In genomic region chr1:54417123-54417522, GRCh38 we compare ENCODE assay signal across 18 cellular contexts. TPM values are rescaled to one million over a fixed set of nuclear protein-coding genes. Genes with fewer than 3 reads are reported as not detected.
DNase-seq lines count a peak whose midpoint lies in the region; ATAC-seq, FAIRE-seq and TF ChIP-seq lines count a peak whose summit lies in the region.
"Had no signal": no experiment of that assay in that cellular context is flagged by ENCODE, and none has a peak within 500 bp of the region (broad histone marks: within the 10 kb centered on the region; RNA-seq: fewer than 3 reads in every experiment).

No MANE protein-coding gene starts in this region.

- no peak for TF ChIP-seq EP300 in GM12878 (IDR thresholded peaks at IDR 0.05; ENCODE audit: borderline replicate concordance in 1 of 2, control insufficient read depth in 1 of 2, low read depth in 2 of 2, low read length in 2 of 2)

- H3K79me2 ChIP-seq in GM12878 (ENCODE audit: control insufficient read depth, insufficient read depth, low read length) (no peaks in the 10 kb centered on the region), neural progenitor cell (ENCODE audit: low read depth) (no peaks in the 10 kb centered on the region)

- no TSS peak for BruUV-seq in GM12878 (replicated peaks; lab: Mats Ljungman, UMichigan)

- peaks cover 29% of the 10 kb centered on the region for H3K4me1 Mint-ChIP-seq in neural progenitor cell

- RAD21 ChIA-PET in GM12878 (lab: Charles Lee; ENCODE audit: unreplicated experiment), result no interaction called here

- in situ Hi-C loops in KBM-7 (cut with MboI; ENCODE audit: low pct_unique_long_range_greater_than_20kb, low sequenced_read_pairs), result no loop called here
- in situ Hi-C loops in GM12878 (cut with MboI), result no loop called here

- DNase-seq in SKM-1 treated with dmso at 0.1 percent for 144 hours (lab: John Stamatoyannopoulos, UW; ENCODE audit: unreplicated experiment), result peak; percentile 31
- DNase-seq in SKM-1 (lab: John Stamatoyannopoulos, UW; ENCODE audit: unreplicated experiment), result no peak
- peak; percentile 83 for DNase-seq in KBM-7
- no peak for DNase-seq in GM12878 (ENCODE audit: low read depth, low spot score)
- no peak for DNase-seq in neural progenitor cell (ENCODE audit: low spot score)
- no peak for DNase-seq in RKO (ENCODE audit: low spot score)
- DNase-seq in stimulated activated CD4-positive, alpha-beta T cell treated with anti-CD3 and anti-CD28 coated beads, Interleukin-12 subunit alpha, Interleukin-12 subunit beta, amount 100 ng/mL, for 4 hours, result no peak
- DNase-seq: activated CD4-positive, alpha-beta T cell treated with anti-CD3 and anti-CD28 coated beads, Interleukin-2, amount 50 U/mL, for 4 hours; heart left ventricle; NCI-H1694 treated with DMSO at 0.1 percent for 48 hours; SHP77 treated with DMSO at 0.1 percent for 48 hours; T-helper 9 cell; tibial artery had no signal

- H3K36me3 Mint-ChIP-seq in neural progenitor cell, result no peaks in the 10 kb centered on the region

- 0% methylated on average over 5 of the region's 5 CpGs for WGBS in GM12878 (ENCODE audit: insufficient coverage, insufficient replicate concordance, low lambda C conversion rate, missing lambda C conversion rate)

- no peaks in the 10 kb centered on the region for H4K20me1 ChIP-seq in GM12878 (ENCODE audit: control insufficient read depth, insufficient read depth)
- no peaks in the 10 kb centered on the region for H4K20me1 ChIP-seq in neural progenitor cell (ENCODE audit: low read depth)

- H3K36me3 ChIP-seq in GM12878 (ENCODE audit: control insufficient read depth in 2 of 2, insufficient read depth in 2 of 2, low read length in 1 of 2) (no peaks in the 10 kb centered on the region), neural progenitor cell (no peaks in the 10 kb centered on the region)
- H3K36me3 ChIP-seq: esophagus muscularis mucosa, heart left ventricle, tibial artery had no signal

- H3K27ac ChIP-seq in GM12878 (ENCODE audit: control insufficient read depth, insufficient read depth) (no peak overlapping the region), neural progenitor cell (no peak overlapping the region)
- H3K27ac ChIP-seq: 22Rv1, C4-2B, esophagus muscularis mucosa, tibial artery had no signal

- no peaks in the 10 kb centered on the region; a peak in 1 of 4 replicates for H3K27me3 ChIP-seq in GM12878 (replicated peaks in 1 of 2; ENCODE audit: control insufficient read depth in 2 of 2, insufficient read depth in 2 of 2, low read length in 1 of 2)
- no peaks in the 10 kb centered on the region for H3K27me3 ChIP-seq in neural progenitor cell
- H3K27me3 ChIP-seq: esophagus muscularis mucosa, heart left ventricle had no signal

- intact Hi-C loops in GM12878 (cut with micrococcal nuclease; ENCODE audit: unreplicated experiment), result no loop called here

- H3K4me3 ChIP-seq in GM12878, result no peak overlapping the region
- no peak overlapping the region for H3K4me3 ChIP-seq in neural progenitor cell
- H3K4me3 ChIP-seq: esophagus muscularis mucosa, heart left ventricle, tibial artery had no signal

- CTCF ChIA-PET in GM12878 (lab: Yijun Ruan, JAX), result no interaction called here

- H3K4me3 Mint-ChIP-seq in neural progenitor cell, result no peak overlapping the region

- peak overlapping the region; percentile 21 for H3K27ac Mint-ChIP-seq in neural progenitor cell

- POLR2A ChIA-PET in GM12878 (lab: Charles Lee), result no interaction called here

- SMC1A ChIA-PET in GM12878 (lab: Charles Lee; ENCODE audit: uncharacterized antibody, unreplicated experiment), result no interaction called here

- H3K4me1 ChIP-seq in GM12878 (ENCODE audit: control insufficient read depth, insufficient read depth, low read length) (no peaks in the 10 kb centered on the region), neural progenitor cell (peaks cover under 1% of the 10 kb centered on the region)

- H3K9ac ChIP-seq in GM12878 (ENCODE audit: control insufficient read depth, insufficient read depth, low read length), result no peak overlapping the region
- no peak overlapping the region for H3K9ac ChIP-seq in neural progenitor cell

- no peak for FAIRE-seq in GM12878 (lab: Jason Lieb, UNC)
- FAIRE-seq: bronchial epithelial cell had no signal

- no peak overlapping the region for H2AFZ ChIP-seq in GM12878 (ENCODE audit: control insufficient read depth, low read depth, low read length)
- H2AFZ ChIP-seq in neural progenitor cell (replicated peaks), result no peak overlapping the region

- peaks cover 8% of the 10 kb centered on the region for H3K27me3 Mint-ChIP-seq in neural progenitor cell (ENCODE audit: insufficient read depth, low read depth)

- no peak for TF ChIP-seq RAD21 in GM12878 (IDR thresholded peaks at IDR 0.05; ENCODE audit: insufficient read depth, low read depth, low read length)

- H3F3A ChIP-seq in neural progenitor cell (ENCODE audit: low read depth), result peaks cover 2% of the 10 kb centered on the region

- H3K4me2 ChIP-seq in GM12878 (ENCODE audit: control insufficient read depth, insufficient read depth), result no peak overlapping the region
- no peak overlapping the region for H3K4me2 ChIP-seq in neural progenitor cell

- H3K9me3 Mint-ChIP-seq in neural progenitor cell, result no peaks in the 10 kb centered on the region

- H3K9me3 ChIP-seq in GM12878 (replicated peaks; ENCODE audit: control insufficient read depth, insufficient read depth, low read length), result no peaks in the 10 kb centered on the region
- no peaks in the 10 kb centered on the region for H3K9me3 ChIP-seq in neural progenitor cell (ENCODE audit: low read depth)
- H3K9me3 ChIP-seq: esophagus muscularis mucosa, heart left ventricle, tibial artery had no signal

- ATAC-seq in GM12878 (no peak), HG02938 (IDR thresholded peaks at IDR 0.05; ENCODE audit: unreplicated experiment) (no peak)

- no peak for TF ChIP-seq POLR2A in GM12878 (IDR thresholded peaks at IDR 0.05; ENCODE audit: low read depth, low read length)

- TF ChIP-seq CTCF in GM12878 (IDR thresholded peaks at IDR 0.05 in 2 of 3, conservative IDR thresholded peaks at IDR 0.05 in 1 of 3; ENCODE audit: control insufficient read depth in 2 of 3, extremely low read depth in 1 of 3, insufficient read depth in 1 of 3, low read depth in 3 of 3, low read length in 3 of 3) (no peak), neural progenitor cell (IDR thresholded peaks at IDR 0.05) (no peak)

TF ChIP-seq in GM12878, 131 proteins besides CTCF, POLR2A, EP300 and RAD21:
- TF ChIP-seq SPI1 (IDR thresholded peaks at IDR 0.05; ENCODE audit: borderline replicate concordance, insufficient read depth, low read depth, low read length), result peak; percentile 15; the same call in 1 of the 2 replicates
- no peak for TF ChIP-seq YY1 (IDR thresholded peaks at IDR 0.05; ENCODE audit: low read depth, low read length)

RNA-seq across cellular contexts. Expression of gene SSBP3, which starts 10.9 kb away (rescaled TPM):
- total RNA-seq in GM12878 (2013; cell fraction: nucleolus; rRNA removed), result 27.4 and 27.5 TPM in 2 replicates
- total RNA-seq in GM12878 (2014; rRNA removed) (15.8 and 16.1 TPM in 2 replicates), GM12878 (2014; rRNA removed; fragmentation: Illumina TruSeq; extraction: Trizol) (16.7 and 21.5 TPM in 2 replicates), GM12878 (2021) (50.4 and 51.7 TPM in 2 replicates), neural progenitor cell (ENCODE audit: low replicate concordance) (53.0 and 86.1 TPM in 2 replicates)
- 10.0 TPM for polyA plus RNA-seq in GM12878 (2011; ENCODE audit: low read depth)
- polyA plus RNA-seq in GM12878 (2011; rRNA removed) (8.1 and 18.0 TPM in 2 replicates), GM12878 (2014; fragmentation: Illumina TruSeq; extraction: Trizol) (38.8 and 40.3 TPM in 2 replicates), GM12878 (2014; fragmentation: Nextera tagmentation; extraction: Ambion mirVana) (1 to 10 TPM; 4.1 to 7.9 TPM), GM12878 (2014; rRNA removed) (30.1 and 41.9 TPM in 2 replicates), GM12878 (2016; fragmentation: Nextera tagmentation; extraction: Ambion mirVana) (1 to 10 TPM; 6.4 to 6.6 TPM)
- 15.5 and 16.6 TPM in 2 replicates for polyA plus RNA-seq in GM12878 (2011; cell fraction: cytosol; rRNA removed)
- polyA plus RNA-seq in GM12878 (2011; cell fraction: nucleus; rRNA removed), result 31.4 and 44.2 TPM in 2 replicates
- polyA plus RNA-seq in GM12878 (2012), result 22.0 and 30.8 TPM in 2 replicates
- polyA minus RNA-seq in GM12878 (2011; rRNA and poly(A)+ RNA removed), result 9.3 and 10.4 TPM in 2 replicates
- 7.1 and 10.2 TPM in 2 replicates for polyA minus RNA-seq in GM12878 (2011; cell fraction: cytosol; rRNA and poly(A)+ RNA removed)
- polyA minus RNA-seq in GM12878 (2011; cell fraction: nucleus; rRNA and poly(A)+ RNA removed), result 3.7 and 11.5 TPM in 2 replicates

Comparison
In these comparisons a context has a peak if more than half of its experiments do, and no peak if none do; other contexts are left out.
1. DNase-seq: peak in SKM-1 treated with dmso at 0.1 percent for 144 hours (single experiment) and KBM-7 (single experiment); none in SKM-1 (single experiment), GM12878 (single experiment), neural progenitor cell (single experiment), RKO (single experiment) and stimulated activated CD4-positive, alpha-beta T cell treated with anti-CD3 and anti-CD28 coated beads, Interleukin-12 subunit alpha, Interleukin-12 subunit beta, amount 100 ng/mL, for 4 hours (single experiment).